Comparison of ENCODE assay signal across 8 cellular contexts in genomic region chr10:73787031-73787800, GRCh38. TPM values are rescaled to one million over a fixed set of nuclear protein-coding genes. Genes with fewer than 3 reads are reported as not detected.
DNase-seq lines count a peak whose midpoint lies in the region; ATAC-seq and TF ChIP-seq lines count a peak whose summit lies in the region.
"Not testable (repeated sequence)": the region's sequence is repeated elsewhere in the genome, so short reads cannot be mapped to it uniquely, and the experiment has no call there.

No MANE protein-coding gene starts in this region.

- TF ChIP-seq EP300 in sigmoid colon (IDR thresholded peaks at IDR 0.05); upper lobe of left lung (IDR thresholded peaks at IDR 0.05): not testable (repeated sequence)

- intact Hi-C loops in CD8-positive, alpha-beta T cell (cut with DNase I, micrococcal nuclease): loop anchor here in 1 of 2 experiments (5.0 kb wide), 1 partner anchor 290 kb away; the partner anchor contains the start of gene PPP3CB
- intact Hi-C loops in PC-9 (cut with micrococcal nuclease; ENCODE audit: unreplicated experiment): loop anchor here (5.0 kb wide), 1 partner anchor 90 kb away; no protein-coding TSS in a partner anchor
- intact Hi-C loops in sigmoid colon (cut with DNase I): not testable (repeated sequence)

- H3F3A ChIP-seq in PC-9 (ENCODE audit: insufficient read depth, low read depth): peaks cover 19% of the 10 kb centered on the region

- peaks cover 57% of the 10 kb centered on the region for H3K79me2 ChIP-seq in PC-9 (ENCODE audit: low read depth)

- WGBS in sigmoid colon, 2 donors: 91% methylated on average over 21 of the region's 21 CpGs
- WGBS in upper lobe of left lung, 2 donors: 92 to 94% methylated on average over 17 to 21 of the region's 21 CpGs

- H2AFZ ChIP-seq in PC-9: not testable (repeated sequence)

- H3K4me2 ChIP-seq in PC-9: peak overlapping the region; percentile 91

- not testable (repeated sequence) for TF ChIP-seq CTCF in CD8-positive, alpha-beta T cell (IDR thresholded peaks at IDR 0.05); PC-9 (conservative IDR thresholded peaks at IDR 0.05); brain (conservative IDR thresholded peaks at IDR 0.05); fibroblast of villous mesenchyme (IDR thresholded peaks at IDR 0.05; ENCODE audit: insufficient read depth, low read depth, low read length); sigmoid colon (IDR thresholded peaks at IDR 0.05); upper lobe of left lung (IDR thresholded peaks at IDR 0.05)

- ATAC-seq in CD8-positive, alpha-beta T cell; naive thymus-derived CD8-positive, alpha-beta T cell; upper lobe of left lung (ENCODE audit: low FRiP score in 2 of 2): not testable (repeated sequence)

- TF ChIP-seq POLR2A in sigmoid colon (IDR thresholded peaks at IDR 0.05); upper lobe of left lung (IDR thresholded peaks at IDR 0.05): not testable (repeated sequence)

- peaks cover 32% of the 10 kb centered on the region for H3K4me1 ChIP-seq in CD8-positive, alpha-beta T cell (ENCODE audit: insufficient read depth, low read length)
- peaks cover 26% of the 10 kb centered on the region for H3K4me1 ChIP-seq in PC-9 (replicated peaks; ENCODE audit: insufficient read depth)
- H3K4me1 ChIP-seq in sigmoid colon: peaks cover 0 to 48% (median 46%) of the 10 kb centered on the region in 4 donors
- H3K4me1 ChIP-seq in upper lobe of left lung: peaks cover 35 to 45% (median 38%) of the 10 kb centered on the region in 4 donors

- not testable (repeated sequence) for H3K27me3 ChIP-seq in CD8-positive, alpha-beta T cell (ENCODE audit: insufficient read depth, low read length); PC-9 (ENCODE audit: insufficient read depth, low read depth); sigmoid colon; upper lobe of left lung

- peaks cover 36% of the 10 kb centered on the region for H3K4me1 Mint-ChIP-seq in CD8-positive, alpha-beta T cell (ENCODE audit: low read depth)
- peaks cover 43% of the 10 kb centered on the region for H3K4me1 Mint-ChIP-seq in activated T-cell treated with anti-CD3 and anti-CD28 coated beads, Interleukin-2, amount 50 U/mL, for 24 hours (ENCODE audit: low read depth)
- peaks cover 58% of the 10 kb centered on the region for H3K4me1 Mint-ChIP-seq in brain
- peaks cover 24 to 52% (median 40%) of the 10 kb centered on the region in 4 donors for H3K4me1 Mint-ChIP-seq in naive thymus-derived CD8-positive, alpha-beta T cell

- not testable (repeated sequence) for H3K9me3 ChIP-seq in CD8-positive, alpha-beta T cell (ENCODE audit: low read length); PC-9 (ENCODE audit: insufficient read depth, low read depth); sigmoid colon; upper lobe of left lung

- peak in 1 of 7 experiments; percentile 8 for DNase-seq in CD8-positive, alpha-beta T cell
- not testable (repeated sequence) for DNase-seq in PC-9; activated T-cell treated with anti-CD3 and anti-CD28 coated beads, Interleukin-2, amount 50 U/mL, for 24 hours; fibroblast of villous mesenchyme (ENCODE audit: low read depth); naive thymus-derived CD8-positive, alpha-beta T cell; upper lobe of left lung
- DNase-seq in sigmoid colon: peak; percentile 46

- CTCF ChIA-PET in CD8-positive, alpha-beta T cell (lab: Charles Lee); PC-9 (lab: Charles Lee): not testable (repeated sequence)

- peaks cover 39% of the 10 kb centered on the region for H3K36me3 Mint-ChIP-seq in CD8-positive, alpha-beta T cell
- H3K36me3 Mint-ChIP-seq in activated T-cell treated with anti-CD3 and anti-CD28 coated beads, Interleukin-2, amount 50 U/mL, for 24 hours (ENCODE audit: low read depth): peaks cover 66% of the 10 kb centered on the region
- peaks cover 32% of the 10 kb centered on the region for H3K36me3 Mint-ChIP-seq in brain
- peaks cover 0 to 27% (median 18%) of the 10 kb centered on the region in 3 donors for H3K36me3 Mint-ChIP-seq in naive thymus-derived CD8-positive, alpha-beta T cell

- H3K27me3 Mint-ChIP-seq in CD8-positive, alpha-beta T cell (ENCODE audit: low read depth); activated T-cell treated with anti-CD3 and anti-CD28 coated beads, Interleukin-2, amount 50 U/mL, for 24 hours; brain; naive thymus-derived CD8-positive, alpha-beta T cell: not testable (repeated sequence)

- H3K27ac ChIP-seq in CD8-positive, alpha-beta T cell (ENCODE audit: low read depth, low read length); PC-9; sigmoid colon: not testable (repeated sequence)
- peak overlapping the region in 1 of 4 donors; percentile 92 for H3K27ac ChIP-seq in upper lobe of left lung

- H4K20me1 ChIP-seq in PC-9 (ENCODE audit: insufficient read depth): peaks cover 18% of the 10 kb centered on the region; the same call in 1 of the 2 replicates

- H3K9me3 Mint-ChIP-seq in CD8-positive, alpha-beta T cell; activated T-cell treated with anti-CD3 and anti-CD28 coated beads, Interleukin-2, amount 50 U/mL, for 24 hours; brain; naive thymus-derived CD8-positive, alpha-beta T cell: not testable (repeated sequence)

- H3K9me2 ChIP-seq in PC-9 (ENCODE audit: insufficient read depth): not testable (repeated sequence)

- H3K36me3 ChIP-seq in CD8-positive, alpha-beta T cell (ENCODE audit: insufficient read depth, low read length): peaks cover 31% of the 10 kb centered on the region
- H3K36me3 ChIP-seq in PC-9 (ENCODE audit: low read depth): not testable (repeated sequence)
- H3K36me3 ChIP-seq in sigmoid colon (peaks cover 32 to 41% (median 34%) of the 10 kb centered on the region in 4 donors), upper lobe of left lung (peaks cover 31 to 37% (median 35%) of the 10 kb centered on the region in 4 donors)

- peak overlapping the region; percentile 63 for H3K4me3 Mint-ChIP-seq in CD8-positive, alpha-beta T cell
- peak overlapping the region; percentile 98 for H3K4me3 Mint-ChIP-seq in activated T-cell treated with anti-CD3 and anti-CD28 coated beads, Interleukin-2, amount 50 U/mL, for 24 hours
- peak overlapping the region; percentile 90 to 99 (median 98) for H3K4me3 Mint-ChIP-seq in brain
- peak overlapping the region; percentile 15 to 97 (median 68) for H3K4me3 Mint-ChIP-seq in naive thymus-derived CD8-positive, alpha-beta T cell

- H3K4me3 ChIP-seq in CD8-positive, alpha-beta T cell (ENCODE audit: low read depth, low read length): not testable (repeated sequence)
- peak overlapping the region; percentile 58; the same call in 1 of the 2 replicates for H3K4me3 ChIP-seq in PC-9
- peak overlapping the region; percentile 24 for H3K4me3 ChIP-seq in fibroblast of villous mesenchyme (ENCODE audit: low read depth, low read length)
- H3K4me3 ChIP-seq in sigmoid colon: peak overlapping the region in 3 of 4 donors; percentile 73 to 96 (median 87)
- peak overlapping the region in 3 of 4 donors; percentile 70 to 99 (median 84) for H3K4me3 ChIP-seq in upper lobe of left lung

- not testable (repeated sequence) for BruUV-seq in PC-9 (replicated peaks; lab: Mats Ljungman, UMichigan)

- peak overlapping the region; percentile 37 for H3K27ac Mint-ChIP-seq in CD8-positive, alpha-beta T cell
- H3K27ac Mint-ChIP-seq in activated T-cell treated with anti-CD3 and anti-CD28 coated beads, Interleukin-2, amount 50 U/mL, for 24 hours: not testable (repeated sequence)
- peak overlapping the region in 4 of 5 experiments; percentile 28 to 99 (median 82) for H3K27ac Mint-ChIP-seq in brain
- peak overlapping the region in 7 of 10 donors; percentile 24 to 98 (median 60) for H3K27ac Mint-ChIP-seq in naive thymus-derived CD8-positive, alpha-beta T cell

- POLR2A ChIA-PET in CD8-positive, alpha-beta T cell (lab: Charles Lee): interaction anchor here (0.9 to 3.7 kb wide), 4 partner anchors 12 to 44 kb away, joined by 3 to 31 read pairs (median 15); a partner anchor contains a TSS
- POLR2A ChIA-PET in PC-9 (lab: Charles Lee; ENCODE audit: unreplicated experiment): not testable (repeated sequence)
- POLR2A ChIA-PET in naive thymus-derived CD8-positive, alpha-beta T cell (lab: Charles Lee): interaction anchor here (0.7 to 9.7 kb wide), 6 partner anchors 12 to 86 kb away, joined by 3 to 169 read pairs (median 12); a partner anchor contains a TSS

RNA-seq across cellular contexts. Expression of gene ZSWIM8, which starts 1.8 kb away (rescaled TPM):
- 10 to 100 TPM; 68.2 to 72.4 TPM for total RNA-seq in CD8-positive, alpha-beta T cell
- total RNA-seq in PC-9 (2021) (49.2 and 70.0 TPM in 2 replicates), fibroblast of villous mesenchyme (70.2 and 82.5 TPM in 2 replicates), sigmoid colon (100 to 1,000 TPM in 1 of 4 donors, 10 to 100 TPM in 3; 42.5 to 138 (median 71.9) TPM), upper lobe of left lung (100 to 1,000 TPM in 4 of 6 donors, 10 to 100 TPM in 2; 54.9 to 202 (median 109) TPM)
- polyA plus RNA-seq in brain (ENCODE audit: insufficient read depth, low read depth, low replicate concordance) (81.2 TPM), sigmoid colon (10 to 100 TPM; 34.8 to 64.8 (median 40.2) TPM)
- 10 to 100 TPM; 79.0 to 79.9 TPM for total RNA-seq in naive thymus-derived CD8-positive, alpha-beta T cell
- 10 to 100 TPM; 12.3 to 18.5 (median 13.4) TPM for polyA plus RNA-seq in naive thymus-derived CD8-positive, alpha-beta T cell

RNA-seq across cellular contexts. Expression of gene CHCHD1, which starts 5.4 kb away (rescaled TPM):
- 1 to 10 TPM; 7.2 to 8.1 TPM for total RNA-seq in CD8-positive, alpha-beta T cell
- total RNA-seq in PC-9 (2021) (44.1 and 44.5 TPM in 2 replicates), fibroblast of villous mesenchyme (16.8 and 22.5 TPM in 2 replicates), sigmoid colon (10 to 100 TPM; 28.1 to 36.6 (median 34.5) TPM), upper lobe of left lung (10 to 100 TPM; 16.8 to 34.9 (median 19.4) TPM)
- polyA plus RNA-seq in brain (ENCODE audit: insufficient read depth, low read depth, low replicate concordance) (35.9 TPM), sigmoid colon (100 to 1,000 TPM in 1 of 3 donors, 10 to 100 TPM in 2; 76.9 to 134 (median 93.7) TPM)
- 10 to 100 TPM; 19.9 to 22.1 TPM for total RNA-seq in naive thymus-derived CD8-positive, alpha-beta T cell
- 10 to 100 TPM; 32.2 to 44.6 (median 37.9) TPM for polyA plus RNA-seq in naive thymus-derived CD8-positive, alpha-beta T cell

RNA-seq across cellular contexts. Expression of gene NDST2, which starts 24.2 kb away (rescaled TPM):
- total RNA-seq in CD8-positive, alpha-beta T cell: 100 to 1,000 TPM; 152 to 154 TPM
- total RNA-seq in PC-9 (2021): 20.4 and 22.8 TPM in 2 replicates
- polyA plus RNA-seq in brain (ENCODE audit: insufficient read depth, low read depth, low replicate concordance): 9.0 TPM
- 19.3 and 22.0 TPM in 2 replicates for total RNA-seq in fibroblast of villous mesenchyme
- 100 to 1,000 TPM; 101 to 112 TPM for total RNA-seq in naive thymus-derived CD8-positive, alpha-beta T cell
- polyA plus RNA-seq in naive thymus-derived CD8-positive, alpha-beta T cell: 10 to 100 TPM; 13.4 to 34.3 (median 24.5) TPM
- 10 to 100 TPM; 23.9 to 56.2 (median 28.3) TPM for total RNA-seq in sigmoid colon
- polyA plus RNA-seq in sigmoid colon: 10 to 100 TPM in 2 of 3 donors, 1 to 10 TPM in 1; 3.9 to 21.0 (median 17.0) TPM
- 10 to 100 TPM; 26.4 to 92.2 (median 38.3) TPM for total RNA-seq in upper lobe of left lung

RNA-seq across cellular contexts. Expression of gene SEC24C, which starts 43.0 kb away (rescaled TPM):
- total RNA-seq in CD8-positive, alpha-beta T cell: 10 to 100 TPM; 76.9 to 78.6 TPM
- total RNA-seq in PC-9 (2021): 83.1 and 105 TPM in 2 replicates
- polyA plus RNA-seq in brain (ENCODE audit: insufficient read depth, low read depth, low replicate concordance): 67.7 TPM
- 42.8 and 54.0 TPM in 2 replicates for total RNA-seq in fibroblast of villous mesenchyme
- total RNA-seq in naive thymus-derived CD8-positive, alpha-beta T cell: 10 to 100 TPM; 72.2 to 72.7 TPM
- 10 to 100 TPM; 18.9 to 33.5 (median 25.9) TPM for polyA plus RNA-seq in naive thymus-derived CD8-positive, alpha-beta T cell
- total RNA-seq in sigmoid colon: 10 to 100 TPM; 34.9 to 42.7 (median 39.0) TPM
- 10 to 100 TPM; 25.2 to 52.3 (median 29.8) TPM for polyA plus RNA-seq in sigmoid colon
- total RNA-seq in upper lobe of left lung: 10 to 100 TPM; 55.1 to 84.0 (median 65.0) TPM
